Comparison of ENCODE assay signal across 1 cellular context in the genomic region with DNA sequence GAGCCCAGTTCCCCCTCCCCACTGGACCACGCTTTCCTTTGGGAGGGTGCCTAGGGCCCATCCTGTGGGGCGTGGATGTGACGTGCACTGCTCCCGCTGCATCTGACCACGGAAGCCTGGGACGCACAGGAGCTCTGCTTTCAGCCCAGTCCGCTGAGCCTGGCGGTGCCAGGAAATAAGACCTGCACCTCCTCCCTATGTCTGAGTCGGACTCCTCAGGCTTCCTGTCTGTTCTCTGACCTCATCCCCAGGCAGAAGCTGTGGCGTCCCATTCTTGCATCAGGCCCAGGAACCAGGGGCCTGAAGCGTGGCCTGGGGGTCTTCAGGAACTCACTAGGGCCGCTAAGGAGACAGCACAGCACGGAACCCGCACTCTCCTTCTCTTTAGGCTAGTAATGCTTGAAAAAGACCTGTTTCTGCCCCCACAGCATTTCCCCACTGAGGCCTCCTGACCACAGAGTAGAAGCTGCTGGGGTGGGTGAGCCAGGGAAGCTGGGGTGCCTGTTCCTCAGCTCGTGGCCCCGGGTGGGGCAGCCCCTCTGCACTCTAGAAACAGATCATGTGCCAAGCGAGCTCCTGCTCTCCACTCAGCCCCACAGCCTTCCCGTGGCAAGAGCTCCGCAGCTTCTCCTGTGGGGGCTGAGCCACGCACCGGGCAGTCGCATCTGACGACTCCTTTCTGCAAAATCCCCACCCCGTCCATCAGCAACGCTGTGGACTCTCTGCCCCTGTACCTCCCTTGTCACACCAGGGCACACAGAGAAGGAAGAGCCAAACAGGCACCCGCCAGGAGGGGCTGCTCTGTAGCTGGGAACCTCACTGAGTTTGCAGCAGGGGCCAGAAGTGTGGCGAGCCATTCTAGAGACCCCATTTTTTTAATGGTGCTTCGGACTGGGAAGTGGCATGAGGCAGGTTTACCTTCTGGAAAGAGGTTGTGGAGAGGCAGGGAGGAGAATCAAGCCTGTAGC.
TF ChIP-seq lines count a peak whose summit lies in the region.

No MANE protein-coding gene starts in this region.

TF ChIP-seq in GM23338, 12 proteins besides CTCF, POLR2A, EP300 and RAD21:
- TF ChIP-seq, protein P1, sequence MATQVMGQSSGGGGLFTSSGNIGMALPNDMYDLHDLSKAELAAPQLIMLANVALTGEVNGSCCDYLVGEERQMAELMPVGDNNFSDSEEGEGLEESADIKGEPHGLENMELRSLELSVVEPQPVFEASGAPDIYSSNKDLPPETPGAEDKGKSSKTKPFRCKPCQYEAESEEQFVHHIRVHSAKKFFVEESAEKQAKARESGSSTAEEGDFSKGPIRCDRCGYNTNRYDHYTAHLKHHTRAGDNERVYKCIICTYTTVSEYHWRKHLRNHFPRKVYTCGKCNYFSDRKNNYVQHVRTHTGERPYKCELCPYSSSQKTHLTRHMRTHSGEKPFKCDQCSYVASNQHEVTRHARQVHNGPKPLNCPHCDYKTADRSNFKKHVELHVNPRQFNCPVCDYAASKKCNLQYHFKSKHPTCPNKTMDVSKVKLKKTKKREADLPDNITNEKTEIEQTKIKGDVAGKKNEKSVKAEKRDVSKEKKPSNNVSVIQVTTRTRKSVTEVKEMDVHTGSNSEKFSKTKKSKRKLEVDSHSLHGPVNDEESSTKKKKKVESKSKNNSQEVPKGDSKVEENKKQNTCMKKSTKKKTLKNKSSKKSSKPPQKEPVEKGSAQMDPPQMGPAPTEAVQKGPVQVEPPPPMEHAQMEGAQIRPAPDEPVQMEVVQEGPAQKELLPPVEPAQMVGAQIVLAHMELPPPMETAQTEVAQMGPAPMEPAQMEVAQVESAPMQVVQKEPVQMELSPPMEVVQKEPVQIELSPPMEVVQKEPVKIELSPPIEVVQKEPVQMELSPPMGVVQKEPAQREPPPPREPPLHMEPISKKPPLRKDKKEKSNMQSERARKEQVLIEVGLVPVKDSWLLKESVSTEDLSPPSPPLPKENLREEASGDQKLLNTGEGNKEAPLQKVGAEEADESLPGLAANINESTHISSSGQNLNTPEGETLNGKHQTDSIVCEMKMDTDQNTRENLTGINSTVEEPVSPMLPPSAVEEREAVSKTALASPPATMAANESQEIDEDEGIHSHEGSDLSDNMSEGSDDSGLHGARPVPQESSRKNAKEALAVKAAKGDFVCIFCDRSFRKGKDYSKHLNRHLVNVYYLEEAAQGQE (IDR thresholded peaks at IDR 0.05; ENCODE audit: unreplicated experiment) = no peak
- TF ChIP-seq EZH2 (IDR thresholded peaks at IDR 0.05; ENCODE audit: low read depth, unreplicated experiment) (no peak), POLR2AphosphoS5 (IDR thresholded peaks at IDR 0.05; ENCODE audit: low read depth) (no peak), EZH2phosphoT487 (IDR thresholded peaks at IDR 0.05; ENCODE audit: unreplicated experiment) (no peak), ZNF114 (CRISPR knock-in tag; IDR thresholded peaks at IDR 0.05) (no peak), STAT1 (IDR thresholded peaks at IDR 0.05; ENCODE audit: unreplicated experiment) (no peak), NANOG (IDR thresholded peaks at IDR 0.05; ENCODE audit: borderline replicate concordance) (no peak), ZNF331 (CRISPR knock-in tag; IDR thresholded peaks at IDR 0.05; ENCODE audit: low read depth) (no peak), CREB1 (CRISPR knock-in tag; IDR thresholded peaks at IDR 0.05; ENCODE audit: low read depth) (no peak), JUNB (IDR thresholded peaks at IDR 0.05; ENCODE audit: unreplicated experiment) (no peak)
- TF ChIP-seq, protein P2, sequence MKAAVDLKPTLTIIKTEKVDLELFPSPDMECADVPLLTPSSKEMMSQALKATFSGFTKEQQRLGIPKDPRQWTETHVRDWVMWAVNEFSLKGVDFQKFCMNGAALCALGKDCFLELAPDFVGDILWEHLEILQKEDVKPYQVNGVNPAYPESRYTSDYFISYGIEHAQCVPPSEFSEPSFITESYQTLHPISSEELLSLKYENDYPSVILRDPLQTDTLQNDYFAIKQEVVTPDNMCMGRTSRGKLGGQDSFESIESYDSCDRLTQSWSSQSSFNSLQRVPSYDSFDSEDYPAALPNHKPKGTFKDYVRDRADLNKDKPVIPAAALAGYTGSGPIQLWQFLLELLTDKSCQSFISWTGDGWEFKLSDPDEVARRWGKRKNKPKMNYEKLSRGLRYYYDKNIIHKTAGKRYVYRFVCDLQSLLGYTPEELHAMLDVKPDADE (IDR thresholded peaks at IDR 0.05) = no peak
- TF ChIP-seq, protein P3, sequence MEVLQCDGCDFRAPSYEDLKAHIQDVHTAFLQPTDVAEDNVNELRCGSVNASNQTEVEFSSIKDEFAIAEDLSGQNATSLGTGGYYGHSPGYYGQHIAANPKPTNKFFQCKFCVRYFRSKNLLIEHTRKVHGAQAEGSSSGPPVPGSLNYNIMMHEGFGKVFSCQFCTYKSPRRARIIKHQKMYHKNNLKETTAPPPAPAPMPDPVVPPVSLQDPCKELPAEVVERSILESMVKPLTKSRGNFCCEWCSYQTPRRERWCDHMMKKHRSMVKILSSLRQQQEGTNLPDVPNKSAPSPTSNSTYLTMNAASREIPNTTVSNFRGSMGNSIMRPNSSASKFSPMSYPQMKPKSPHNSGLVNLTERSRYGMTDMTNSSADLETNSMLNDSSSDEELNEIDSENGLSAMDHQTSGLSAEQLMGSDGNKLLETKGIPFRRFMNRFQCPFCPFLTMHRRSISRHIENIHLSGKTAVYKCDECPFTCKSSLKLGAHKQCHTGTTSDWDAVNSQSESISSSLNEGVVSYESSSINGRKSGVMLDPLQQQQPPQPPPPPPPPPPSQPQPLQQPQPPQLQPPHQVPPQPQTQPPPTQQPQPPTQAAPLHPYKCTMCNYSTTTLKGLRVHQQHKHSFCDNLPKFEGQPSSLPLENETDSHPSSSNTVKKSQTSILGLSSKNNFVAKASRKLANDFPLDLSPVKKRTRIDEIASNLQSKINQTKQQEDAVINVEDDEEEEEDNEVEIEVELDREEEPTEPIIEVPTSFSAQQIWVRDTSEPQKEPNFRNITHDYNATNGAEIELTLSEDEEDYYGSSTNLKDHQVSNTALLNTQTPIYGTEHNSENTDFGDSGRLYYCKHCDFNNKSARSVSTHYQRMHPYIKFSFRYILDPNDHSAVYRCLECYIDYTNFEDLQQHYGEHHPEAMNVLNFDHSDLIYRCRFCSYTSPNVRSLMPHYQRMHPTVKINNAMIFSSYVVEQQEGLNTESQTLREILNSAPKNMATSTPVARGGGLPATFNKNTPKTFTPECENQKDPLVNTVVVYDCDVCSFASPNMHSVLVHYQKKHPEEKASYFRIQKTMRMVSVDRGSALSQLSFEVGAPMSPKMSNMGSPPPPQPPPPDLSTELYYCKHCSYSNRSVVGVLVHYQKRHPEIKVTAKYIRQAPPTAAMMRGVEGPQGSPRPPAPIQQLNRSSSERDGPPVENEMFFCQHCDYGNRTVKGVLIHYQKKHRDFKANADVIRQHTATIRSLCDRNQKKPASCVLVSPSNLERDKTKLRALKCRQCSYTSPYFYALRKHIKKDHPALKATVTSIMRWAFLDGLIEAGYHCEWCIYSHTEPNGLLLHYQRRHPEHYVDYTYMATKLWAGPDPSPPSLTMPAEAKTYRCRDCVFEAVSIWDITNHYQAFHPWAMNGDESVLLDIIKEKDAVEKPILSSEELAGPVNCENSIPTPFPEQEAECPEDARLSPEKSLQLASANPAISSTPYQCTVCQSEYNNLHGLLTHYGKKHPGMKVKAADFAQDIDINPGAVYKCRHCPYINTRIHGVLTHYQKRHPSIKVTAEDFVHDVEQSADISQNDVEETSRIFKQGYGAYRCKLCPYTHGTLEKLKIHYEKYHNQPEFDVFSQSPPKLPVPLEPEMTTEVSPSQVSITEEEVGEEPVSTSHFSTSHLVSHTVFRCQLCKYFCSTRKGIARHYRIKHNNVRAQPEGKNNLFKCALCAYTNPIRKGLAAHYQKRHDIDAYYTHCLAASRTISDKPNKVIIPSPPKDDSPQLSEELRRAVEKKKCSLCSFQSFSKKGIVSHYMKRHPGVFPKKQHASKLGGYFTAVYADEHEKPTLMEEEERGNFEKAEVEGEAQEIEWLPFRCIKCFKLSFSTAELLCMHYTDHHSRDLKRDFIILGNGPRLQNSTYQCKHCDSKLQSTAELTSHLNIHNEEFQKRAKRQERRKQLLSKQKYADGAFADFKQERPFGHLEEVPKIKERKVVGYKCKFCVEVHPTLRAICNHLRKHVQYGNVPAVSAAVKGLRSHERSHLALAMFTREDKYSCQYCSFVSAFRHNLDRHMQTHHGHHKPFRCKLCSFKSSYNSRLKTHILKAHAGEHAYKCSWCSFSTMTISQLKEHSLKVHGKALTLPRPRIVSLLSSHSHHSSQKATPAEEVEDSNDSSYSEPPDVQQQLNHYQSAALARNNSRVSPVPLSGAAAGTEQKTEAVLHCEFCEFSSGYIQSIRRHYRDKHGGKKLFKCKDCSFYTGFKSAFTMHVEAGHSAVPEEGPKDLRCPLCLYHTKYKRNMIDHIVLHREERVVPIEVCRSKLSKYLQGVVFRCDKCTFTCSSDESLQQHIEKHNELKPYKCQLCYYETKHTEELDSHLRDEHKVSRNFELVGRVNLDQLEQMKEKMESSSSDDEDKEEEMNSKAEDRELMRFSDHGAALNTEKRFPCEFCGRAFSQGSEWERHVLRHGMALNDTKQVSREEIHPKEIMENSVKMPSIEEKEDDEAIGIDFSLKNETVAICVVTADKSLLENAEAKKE (CRISPR knock-in tag; IDR thresholded peaks at IDR 0.05) = no peak
